In genomic region chr19:5356918-5357317, GRCh38 we compare ENCODE assay signal across 26 cellular contexts.
"Had no signal": no experiment of that assay in that cellular context is flagged by ENCODE, and none has a peak within 500 bp of the region (broad histone marks: within the 10 kb centered on the region; RNA-seq: fewer than 3 reads in every experiment).

No MANE protein-coding gene starts in this region.

- DNase-seq: activated B cell treated with CpG ODN at 0.5 μM for 24 hours; activated CD4-positive, alpha-beta T cell treated with anti-CD3 and anti-CD28 coated beads for 36 hours; activated CD4-positive, alpha-beta T cell treated with anti-CD3 and anti-CD28 coated beads, Interleukin-2, amount 50 U/mL, for 1 hour; activated CD8-positive, alpha-beta memory T cell treated with anti-CD3 and anti-CD28 coated beads, Interleukin-2, amount 50 U/mL, for 4 hours; activated CD8-positive, alpha-beta T cell treated with anti-CD3 and anti-CD28 coated beads for 36 hours; activated gamma-delta T cell treated with Interleukin-2 at 50 U/mL for 16 hours; activated naive CD4-positive, alpha-beta T cell treated with anti-CD3 and anti-CD28 coated beads, Interleukin-2, amount 10 ng/mL, durations not matched to agents 7 days and 5 days; activated naive CD8-positive, alpha-beta T cell treated with anti-CD3 and anti-CD28 coated beads for 36 hours; activated T-cell treated with anti-CD3 and anti-CD28 coated beads, Interleukin-2, amount 50 U/mL, for 72 hours; anterior cingulate cortex; cerebellar nuclear complex; MM.1S; NCI-H1105; NCI-H1436; NCI-H1694 treated with DMSO at 0.1 percent for 48 hours; NCI-H2029 treated with DMSO at 0.1 percent for 48 hours; NCI-H226; NCI-H510A; NCI-H526 treated with DMSO at 0.1 percent for 48 hours; NCI-H82; Peyer's patch; SHP77; T-helper 17 cell; T-helper 9 cell had no signal

- H3K36me3 ChIP-seq: Peyer's patch, SJSA1 had no signal

- H3K4me1 ChIP-seq: Peyer's patch, SJSA1 had no signal

- H3K27me3 ChIP-seq: Peyer's patch had no signal

- H3K4me3 ChIP-seq: Peyer's patch, SJSA1 had no signal

- FAIRE-seq: colon had no signal

- H3K27ac ChIP-seq: Peyer's patch, SJSA1 had no signal

- H3K9me3 ChIP-seq: Peyer's patch, SJSA1 had no signal

- ATAC-seq: activated CD4-positive, alpha-beta T cell treated with anti-CD3 and anti-CD28 coated beads for 36 hours; activated CD8-positive, alpha-beta T cell treated with anti-CD3 and anti-CD28 coated beads for 36 hours; activated T-cell treated with anti-CD3 and anti-CD28 coated beads, Interleukin-2, amount 50 U/mL, for 72 hours; T-helper 17 cell had no signal
